20 cellular contexts compared by ENCODE assay signal in the genomic region with DNA sequence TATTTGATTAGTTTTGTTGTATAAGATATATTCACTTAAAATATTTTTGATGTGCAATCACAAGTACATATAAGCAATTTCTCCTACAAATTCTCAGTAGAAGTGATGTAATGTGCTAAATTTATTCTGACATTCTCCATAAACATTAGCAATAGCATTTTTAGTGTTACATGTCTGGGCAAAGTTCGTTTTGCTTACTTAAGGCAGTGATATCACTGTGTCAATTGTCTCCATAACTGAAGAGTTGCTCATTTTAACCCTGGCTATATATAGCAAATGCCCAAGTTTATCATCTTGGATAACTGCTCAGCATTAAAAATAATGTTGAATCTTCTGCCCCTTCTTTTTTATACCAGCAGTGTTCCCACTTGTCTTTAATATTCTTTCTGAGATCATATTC.
DNase-seq lines count a peak whose midpoint lies in the region; TF ChIP-seq lines count a peak whose summit lies in the region.
"Had no signal": no experiment of that assay in that cellular context is flagged by ENCODE, and none has a peak within 500 bp of the region (broad histone marks: within the 10 kb centered on the region; RNA-seq: fewer than 3 reads in every experiment).

No MANE protein-coding gene starts in this region.

- H3K4me1 ChIP-seq in adipocyte (ENCODE audit: control insufficient read depth, insufficient read depth, low read length) = peaks cover 17% of the 10 kb centered on the region
- H3K4me1 ChIP-seq in BE2C = no peaks in the 10 kb centered on the region
- H3K4me1 ChIP-seq: HAP-1 had no signal

- DNase-seq in HPDE6-E6E7 (ENCODE audit: extremely low spot score) (peak; percentile 35), adipocyte (ENCODE audit: low read depth) (peak; percentile 4), epithelial cell of prostate (ENCODE audit: low read depth, low spot score) (peak; percentile 50), myocyte (ENCODE audit: low read depth) (peak; percentile 63), RPMI8226 (no peak), BE2C (no peak), DMS 273 (lab: John Stamatoyannopoulos, UW; ENCODE audit: unreplicated experiment) (no peak)
- DNase-seq in activated CD4-positive, alpha-beta memory T cell treated with anti-CD3 and anti-CD28 coated beads, Interleukin-2, amount 10 ng/mL, durations not matched to agents 7 days and 5 days = no peak
- DNase-seq: DMS 273 treated with DMSO at 0.1 percent for 48 hours; EL; IMR-90; Karpas-422; NCI-H1417; NCI-H187 treated with DMSO at 0.1 percent for 48 hours; NCI-H2171; NCI-H446 treated with DMSO at 0.1 percent for 48 hours; NK-92 treated with Interleukin-12 subunit alpha and Interleukin-12 subunit beta, amount 100 ng/mL, for 24 hours had no signal

- H3K27ac ChIP-seq in epithelial cell of prostate = peak overlapping the region; percentile 10
- H3K27ac ChIP-seq: C4-2B, SJCRH30 had no signal

- H3K36me3 Mint-ChIP-seq in activated CD4-positive, alpha-beta memory T cell treated with anti-CD3 and anti-CD28 coated beads, Interleukin-2, amount 10 ng/mL, durations not matched to agents 7 days and 5 days (ENCODE audit: low read depth) = no peaks in the 10 kb centered on the region

- H3K4me3 ChIP-seq in adipocyte (ENCODE audit: low read length) = no peak overlapping the region
- no peak overlapping the region for H3K4me3 ChIP-seq in BE2C (ENCODE audit: low read depth, low read length)
- H3K4me3 ChIP-seq: HAP-1, SJCRH30 had no signal

- H3K9me3 ChIP-seq in adipocyte (ENCODE audit: control insufficient read depth, low read length) (no peaks in the 10 kb centered on the region), BE2C (no peaks in the 10 kb centered on the region)
- H3K9me3 ChIP-seq: HAP-1 had no signal

- no peak overlapping the region for H3K4me3 Mint-ChIP-seq in activated CD4-positive, alpha-beta memory T cell treated with anti-CD3 and anti-CD28 coated beads, Interleukin-2, amount 10 ng/mL, durations not matched to agents 7 days and 5 days

- CTCF ChIA-PET in activated CD4-positive, alpha-beta memory T cell treated with anti-CD3 and anti-CD28 coated beads, Interleukin-2, amount 10 ng/mL, durations not matched to agents 7 days and 5 days (lab: Charles Lee) = no interaction called here

- no peaks in the 10 kb centered on the region for H3K9me3 Mint-ChIP-seq in activated CD4-positive, alpha-beta memory T cell treated with anti-CD3 and anti-CD28 coated beads, Interleukin-2, amount 10 ng/mL, durations not matched to agents 7 days and 5 days

- no peak overlapping the region for H3K9ac ChIP-seq in adipocyte (ENCODE audit: low read length)

- POLR2A ChIA-PET in activated CD4-positive, alpha-beta memory T cell treated with anti-CD3 and anti-CD28 coated beads, Interleukin-2, amount 10 ng/mL, durations not matched to agents 7 days and 5 days (lab: Charles Lee) = no interaction called here

- H3K27me3 Mint-ChIP-seq in activated CD4-positive, alpha-beta memory T cell treated with anti-CD3 and anti-CD28 coated beads, Interleukin-2, amount 10 ng/mL, durations not matched to agents 7 days and 5 days = no peaks in the 10 kb centered on the region

- no peak for TF ChIP-seq CTCF in BE2C (IDR thresholded peaks at IDR 0.05; ENCODE audit: low read depth, low read length)

- H3K4me1 Mint-ChIP-seq in activated CD4-positive, alpha-beta memory T cell treated with anti-CD3 and anti-CD28 coated beads, Interleukin-2, amount 10 ng/mL, durations not matched to agents 7 days and 5 days = no peaks in the 10 kb centered on the region

- no peak overlapping the region for H3K27ac Mint-ChIP-seq in activated CD4-positive, alpha-beta memory T cell treated with anti-CD3 and anti-CD28 coated beads, Interleukin-2, amount 10 ng/mL, durations not matched to agents 7 days and 5 days

- H3K27me3 ChIP-seq in adipocyte (replicated peaks; ENCODE audit: control insufficient read depth, insufficient read depth, low read length) = no peaks in the 10 kb centered on the region
- no peaks in the 10 kb centered on the region for H3K27me3 ChIP-seq in BE2C
- H3K27me3 ChIP-seq: SJCRH30 had no signal

- H3K36me3 ChIP-seq in adipocyte (ENCODE audit: control insufficient read depth, insufficient read depth, low read length, severe bottlenecking) (no peaks in the 10 kb centered on the region), BE2C (no peaks in the 10 kb centered on the region)
- H3K36me3 ChIP-seq: HAP-1, SJCRH30 had no signal

Comparison
In these comparisons a context has a peak if more than half of its experiments do, and no peak if none do; other contexts are left out.
1. DNase-seq: peak in HPDE6-E6E7 (single experiment), adipocyte (single experiment), epithelial cell of prostate (single experiment) and myocyte (single experiment); none in RPMI8226 (single experiment), BE2C (single experiment), DMS 273 (single experiment) and activated CD4-positive, alpha-beta memory T cell treated with anti-CD3 and anti-CD28 coated beads, Interleukin-2, amount 10 ng/mL, durations not matched to agents 7 days and 5 days (single experiment).